ENCODE assay signal across 10 cellular contexts in the genomic region with DNA sequence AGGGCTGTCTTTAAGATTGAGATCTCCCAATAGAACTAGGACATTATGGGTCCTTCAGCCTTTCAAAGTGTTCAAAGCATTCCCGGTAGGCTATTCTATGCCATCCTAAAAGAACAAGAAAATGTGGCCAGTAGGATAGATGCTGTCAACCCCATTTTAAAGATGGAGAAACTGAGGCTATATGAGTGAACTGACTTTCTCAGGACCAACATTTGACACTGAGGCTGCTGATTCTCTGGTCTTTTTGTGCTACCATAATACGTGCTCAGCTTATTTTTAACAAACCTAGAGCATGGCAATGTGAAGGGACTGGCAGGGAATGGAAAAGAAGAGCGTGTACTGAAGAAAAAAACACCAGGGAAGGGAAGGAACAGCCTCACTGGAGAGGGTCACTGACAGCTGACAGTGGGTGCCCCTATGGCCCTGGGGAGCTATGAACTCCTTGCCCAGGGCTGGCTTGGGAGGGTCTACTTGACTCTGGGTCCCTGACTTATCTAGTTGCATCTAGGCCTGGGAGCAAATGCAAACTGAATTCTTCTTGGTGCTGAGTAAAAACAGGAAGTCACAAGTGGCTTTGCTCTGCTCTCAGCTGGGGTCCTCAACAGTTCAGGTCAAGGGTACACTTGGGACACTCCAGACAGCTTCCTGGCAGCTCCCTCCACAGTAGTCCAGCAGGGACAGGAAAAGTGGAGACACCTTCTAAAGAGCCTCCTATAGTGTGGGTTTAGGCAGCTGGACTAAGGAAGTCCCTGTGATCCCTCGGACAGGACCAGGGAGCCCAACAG. TPM values are rescaled to one million over a fixed set of nuclear protein-coding genes. Genes with fewer than 3 reads are reported as not detected.
DNase-seq lines count a peak whose midpoint lies in the region; ATAC-seq and TF ChIP-seq lines count a peak whose summit lies in the region.
"Had no signal": no experiment of that assay in that cellular context is flagged by ENCODE, and none has a peak within 500 bp of the region (broad histone marks: within the 10 kb centered on the region; RNA-seq: fewer than 3 reads in every experiment).

No MANE protein-coding gene starts in this region.

- DNase-seq in DMS53 (lab: John Stamatoyannopoulos, UW), result peak; percentile 10
- no peak for DNase-seq in DMS53 treated with DMSO at 0.1 percent for 48 hours (lab: John Stamatoyannopoulos, UW; ENCODE audit: unreplicated experiment)
- DNase-seq in activated B cell treated with CpG ODN at 0.5 μM for 24 hours, result no peak
- no peak for DNase-seq in lung (ENCODE audit: low spot score)
- peak; percentile 17 for DNase-seq in superior temporal gyrus (ENCODE audit: extremely low spot score)
- no peak for DNase-seq in activated CD4-positive, alpha-beta T cell treated with anti-CD3 and anti-CD28 coated beads, Interleukin-2, amount 10 ng/mL, durations not matched to agents 24 days and 14 days
- DNase-seq in AG20443 (ENCODE audit: low spot score), result no peak
- DNase-seq in H9, result no peak
- DNase-seq: activated naive CD4-positive, alpha-beta T cell had no signal

- H3K36me3 ChIP-seq in lung (ENCODE audit: control insufficient read depth in 2 of 2, insufficient read depth in 2 of 2, low read length in 2 of 2), result no peaks in the 10 kb centered on the region

- no peak overlapping the region for H3T11ph ChIP-seq in H9 (ENCODE audit: low read length)

- H3K4me1 ChIP-seq in lung (ENCODE audit: control insufficient read depth in 2 of 2, insufficient read depth in 2 of 2, low read length in 2 of 2), result peaks cover 0 to 21% of the 10 kb centered on the region in 2 donors
- no peaks in the 10 kb centered on the region; the same call in 1 of the 2 replicates for H3K4me1 ChIP-seq in H9 (ENCODE audit: insufficient read depth, low read length)

- H3K14ac ChIP-seq in H9 (ENCODE audit: insufficient read depth, low read length), result no peak overlapping the region

- TF ChIP-seq CTCF in activated B cell treated with CpG ODN at 0.5 μM for 24 hours (IDR thresholded peaks at IDR 0.05), result no peak
- TF ChIP-seq CTCF in lung (IDR thresholded peaks at IDR 0.05; ENCODE audit: control extremely low read depth, extremely low read depth), result no peak
- no peak for TF ChIP-seq CTCF in H9 (conservative IDR thresholded peaks at IDR 0.05)

- H3K4ac ChIP-seq in H9 (ENCODE audit: low read depth, low read length), result no peak overlapping the region

- no peak overlapping the region for H3K9ac ChIP-seq in H9 (ENCODE audit: extremely low read depth, insufficient read length, low read length)

- no peaks in the 10 kb centered on the region for H4K20me1 ChIP-seq in H9 (ENCODE audit: control insufficient read depth, insufficient read depth, insufficient read length)

- H3K4me3 ChIP-seq in lung, result no peak overlapping the region

- H4K5ac ChIP-seq in H9 (ENCODE audit: insufficient read length, low read depth, low read length), result no peak overlapping the region

- H3K27me3 Mint-ChIP-seq in activated B cell treated with CpG ODN at 0.5 μM for 24 hours (no peaks in the 10 kb centered on the region), H9 (ENCODE audit: low read depth) (peaks cover 40% of the 10 kb centered on the region)
- peaks cover 38% of the 10 kb centered on the region for H3K27me3 Mint-ChIP-seq in activated CD4-positive, alpha-beta T cell treated with anti-CD3 and anti-CD28 coated beads, Interleukin-2, amount 10 ng/mL, durations not matched to agents 24 days and 14 days

- peaks cover 10% of the 10 kb centered on the region for H3K23me2 ChIP-seq in H9 (ENCODE audit: insufficient read length, low read depth, low read length, poor library complexity, severe bottlenecking)

- H2AK5ac ChIP-seq in H9 (ENCODE audit: insufficient read length, low read length), result no peak overlapping the region

- no peak overlapping the region for H2BK12ac ChIP-seq in H9 (ENCODE audit: insufficient read length, low read depth, low read length)

- H3K56ac ChIP-seq in H9 (ENCODE audit: insufficient read length, low read depth, low read length), result no peak overlapping the region

- POLR2A ChIA-PET in activated B cell treated with CpG ODN at 0.5 μM for 24 hours (lab: Charles Lee), result interaction anchor here (1.1 to 5.0 kb wide), 5 partner anchors 8 to 36 kb away, joined by 4 to 48 read pairs (median 9); no protein-coding TSS in a partner anchor

- H4K8ac ChIP-seq in H9 (replicated peaks; ENCODE audit: insufficient read length, low read depth, low read length), result no peak overlapping the region

- WGBS in lung, 2 donors, result 80 to 85% methylated on average over 4 of the region's 4 CpGs
- WGBS in H9 (ENCODE audit: extremely low coverage, insufficient read length, low lambda C conversion rate), result no CpG with 5 or more reads among the region's 4 CpGs

- ATAC-seq in activated B cell treated with CpG ODN at 0.5 μM for 24 hours (ENCODE audit: low read depth) (no peak), lung (ENCODE audit: insufficient read depth, low FRiP score) (peak; percentile 56)

- H3K4me2 ChIP-seq in H9 (ENCODE audit: insufficient read depth, insufficient read length, low read length), result no peak overlapping the region

- H3K9me3 Mint-ChIP-seq in activated B cell treated with CpG ODN at 0.5 μM for 24 hours, result no peaks in the 10 kb centered on the region
- no peaks in the 10 kb centered on the region for H3K9me3 Mint-ChIP-seq in activated CD4-positive, alpha-beta T cell treated with anti-CD3 and anti-CD28 coated beads, Interleukin-2, amount 10 ng/mL, durations not matched to agents 24 days and 14 days
- no peaks in the 10 kb centered on the region; a peak in 1 of 5 replicates for H3K9me3 Mint-ChIP-seq in H9

- H3K23ac ChIP-seq in H9 (ENCODE audit: insufficient read length, low read depth, low read length), result no peak overlapping the region

- H3K4me1 Mint-ChIP-seq in activated B cell treated with CpG ODN at 0.5 μM for 24 hours (peaks cover 84% of the 10 kb centered on the region), H9 (peaks cover 22 to 26% of the 10 kb centered on the region in 2 experiments)
- peaks cover 24% of the 10 kb centered on the region for H3K4me1 Mint-ChIP-seq in activated CD4-positive, alpha-beta T cell treated with anti-CD3 and anti-CD28 coated beads, Interleukin-2, amount 10 ng/mL, durations not matched to agents 24 days and 14 days

- no peak overlapping the region for H2BK120ac ChIP-seq in H9 (ENCODE audit: low read depth, low read length, poor library complexity, severe bottlenecking)

- H3K79me1 ChIP-seq in H9 (ENCODE audit: insufficient read depth, low read depth, low read length, poor library complexity, severe bottlenecking), result no peaks in the 10 kb centered on the region

- no peak overlapping the region for H2AFZ ChIP-seq in H9 (ENCODE audit: low read length)

- H3K4me3 Mint-ChIP-seq in activated B cell treated with CpG ODN at 0.5 μM for 24 hours (peak overlapping the region; percentile 97), H9 (no peak overlapping the region; a peak in 1 of 5 replicates)
- no peak overlapping the region for H3K4me3 Mint-ChIP-seq in activated CD4-positive, alpha-beta T cell treated with anti-CD3 and anti-CD28 coated beads, Interleukin-2, amount 10 ng/mL, durations not matched to agents 24 days and 14 days

- no peaks in the 10 kb centered on the region for H3K27me3 ChIP-seq in lung (ENCODE audit: control insufficient read depth, insufficient read depth)
- H3K27me3 ChIP-seq in H9 (ENCODE audit: insufficient read depth, low read length), result peaks cover 4% of the 10 kb centered on the region; the same call in 1 of the 2 replicates

- CTCF ChIA-PET in activated B cell treated with CpG ODN at 0.5 μM for 24 hours (lab: Charles Lee), result interaction anchor here (0.7 to 2.1 kb wide), 5 partner anchors 8 to 94 kb away, joined by 3 to 5 read pairs (median 3); no protein-coding TSS in a partner anchor

- H3K27ac Mint-ChIP-seq in activated B cell treated with CpG ODN at 0.5 μM for 24 hours (peak overlapping the region; percentile 96), H9 (no peak overlapping the region)
- no peak overlapping the region for H3K27ac Mint-ChIP-seq in activated CD4-positive, alpha-beta T cell treated with anti-CD3 and anti-CD28 coated beads, Interleukin-2, amount 10 ng/mL, durations not matched to agents 24 days and 14 days

- H2BK15ac ChIP-seq in H9 (ENCODE audit: low read depth, low read length), result no peak overlapping the region

- H3K79me2 ChIP-seq in H9 (ENCODE audit: insufficient read depth, low read length), result no peaks in the 10 kb centered on the region

- H2BK5ac ChIP-seq in H9 (ENCODE audit: insufficient read length, low read length), result no peak overlapping the region

- intact Hi-C loops in activated B cell treated with CpG ODN at 0.5 μM for 24 hours (cut with micrococcal nuclease), result no loop called here
- intact Hi-C loops in activated CD4-positive, alpha-beta T cell treated with anti-CD3 and anti-CD28 coated beads, Interleukin-2, amount 10 ng/mL, durations not matched to agents 24 days and 14 days (cut with micrococcal nuclease), result no loop called here

- no peak overlapping the region for H3K18ac ChIP-seq in H9 (ENCODE audit: insufficient read length, low read depth, low read length)

- H3K36me3 Mint-ChIP-seq in activated B cell treated with CpG ODN at 0.5 μM for 24 hours (ENCODE audit: low read depth) (peaks cover 54% of the 10 kb centered on the region), H9 (ENCODE audit: insufficient read depth in 1 of 3, low read depth in 3 of 3) (no peaks in the 10 kb centered on the region)
- no peaks in the 10 kb centered on the region for H3K36me3 Mint-ChIP-seq in activated CD4-positive, alpha-beta T cell treated with anti-CD3 and anti-CD28 coated beads, Interleukin-2, amount 10 ng/mL, durations not matched to agents 24 days and 14 days (ENCODE audit: low read depth)

- H2BK20ac ChIP-seq in H9 (ENCODE audit: low read depth, low read length, poor library complexity, severe bottlenecking), result no peak overlapping the region

- H4K91ac ChIP-seq in H9 (ENCODE audit: insufficient read length, low read depth, low read length), result no peak overlapping the region

- no peaks in the 10 kb centered on the region for H3K9me3 ChIP-seq in lung (ENCODE audit: control insufficient read depth in 2 of 2, insufficient read depth in 1 of 2, low read length in 1 of 2)
- H3K9me3 ChIP-seq in H9 (ENCODE audit: control insufficient read depth, low read depth, low read length), result no peaks in the 10 kb centered on the region

- peak overlapping the region in 1 of 2 donors; percentile 87 for H3K27ac ChIP-seq in lung (ENCODE audit: low read depth in 1 of 2, low read length in 1 of 2)
- H3K27ac ChIP-seq in H9 (ENCODE audit: insufficient read length, low read depth, low read length), result no peak overlapping the region
- H3K27ac ChIP-seq: 22Rv1 had no signal

RNA-seq across cellular contexts. Expression of a gene that starts 2.3 kb away (rescaled TPM):
- total RNA-seq in activated B cell treated with CpG ODN at 0.5 μM for 24 hours, result 72.7 and 76.1 TPM in 2 replicates
- total RNA-seq in lung, result 10 to 100 TPM; 17.9 to 23.6 TPM
- 10 to 100 TPM in 1 of 2 donors, 1 to 10 TPM in 1; 4.3 to 15.3 TPM for polyA plus RNA-seq in lung
- total RNA-seq in activated CD4-positive, alpha-beta T cell treated with anti-CD3 and anti-CD28 coated beads, Interleukin-2, amount 10 ng/mL, durations not matched to agents 24 days and 14 days, result 1.7 and 1.8 TPM in 2 replicates
- 2.2 and 2.3 TPM in 2 replicates for total RNA-seq in H9 (2021)

Comparison
In these comparisons a context has a peak if more than half of its experiments do, and no peak if none do; other contexts are left out.
1. DNase-seq: peak in DMS53 (single experiment) and superior temporal gyrus (single experiment); none in DMS53 treated with DMSO at 0.1 percent for 48 hours (single experiment), activated B cell treated with CpG ODN at 0.5 μM for 24 hours (single experiment), lung (single experiment), activated CD4-positive, alpha-beta T cell treated with anti-CD3 and anti-CD28 coated beads, Interleukin-2, amount 10 ng/mL, durations not matched to agents 24 days and 14 days (single experiment), AG20443 (single experiment) and H9 (single experiment).